6 cellular contexts compared by ENCODE assay signal in genomic region chr6:107953858-107954414, GRCh38. TPM values are rescaled to one million over a fixed set of nuclear protein-coding genes. Genes with fewer than 3 reads are reported as not detected.
DNase-seq lines count a peak whose midpoint lies in the region; ATAC-seq, FAIRE-seq and TF ChIP-seq lines count a peak whose summit lies in the region.
"Not testable (repeated sequence)": the region's sequence is repeated elsewhere in the genome, so short reads cannot be mapped to it uniquely, and the experiment has no call there.

No MANE protein-coding gene starts in this region.

- in situ Hi-C loops in HepG2 (cut with HindIII; ENCODE audit: extremely low pct_ligation_motif_present, low pct_unique_long_range_greater_than_20kb): not testable (repeated sequence)

- not testable (repeated sequence) for H3K9me3 ChIP-seq in A549; Loucy (ENCODE audit: insufficient read depth, low read depth, low read length); PC-3 (ENCODE audit: low read length); body of pancreas; HepG2 (ENCODE audit: low read length)

- H3K4me3 ChIP-seq in A549 (peak overlapping the region; percentile 45), PC-3 (ENCODE audit: low read length) (0 out of 2 replicates have a peak overlapping the region, but pooled peaks have one; percentile 32), HepG2 (replicated peaks in 1 of 3; ENCODE audit: insufficient read depth in 1 of 3, low read depth in 2 of 3, low read length in 3 of 3) (peak overlapping the region in 2 of 3 experiments; percentile 54 to 94; a peak in 5 of 6 replicates)
- H3K4me3 ChIP-seq in Loucy (ENCODE audit: low read length, poor library complexity, severe bottlenecking); body of pancreas: not testable (repeated sequence)

- H3K9me2 ChIP-seq in Loucy (replicated peaks; ENCODE audit: low read depth, low read length); PC-3 (replicated peaks; ENCODE audit: low read length): not testable (repeated sequence)

- FAIRE-seq in A549 (lab: Jason Lieb, UNC); HepG2 (lab: Jason Lieb, UNC): not testable (repeated sequence)

- TF ChIP-seq RAD21 in A549 (conservative IDR thresholded peaks at IDR 0.05 in 1 of 2, IDR thresholded peaks at IDR 0.05 in 1 of 2); HepG2 (CRISPR knock-in tag; IDR thresholded peaks at IDR 0.05): not testable (repeated sequence)

- H3K4me2 ChIP-seq in A549 (peak overlapping the region; percentile 84), Loucy (ENCODE audit: low read depth, low read length, poor library complexity, severe bottlenecking) (peak overlapping the region; percentile 94), PC-3 (ENCODE audit: low read length) (peak overlapping the region; percentile 76; the same call in 1 of the 2 replicates), HepG2 (ENCODE audit: low read depth, low read length) (peak overlapping the region; percentile 66; the same call in 1 of the 2 replicates)

- H3K27me3 ChIP-seq in Loucy (ENCODE audit: insufficient read depth, low read length, poor library complexity, severe bottlenecking); PC-3 (ENCODE audit: low read length); body of pancreas; HepG2 (ENCODE audit: control insufficient read depth in 1 of 2, insufficient read depth in 2 of 2, low read length in 2 of 2): not testable (repeated sequence)

- BruUV-seq in PC-3 (replicated peaks; lab: Mats Ljungman, UMichigan); HepG2 (replicated peaks; lab: Mats Ljungman, UMichigan): not testable (repeated sequence)

- not testable (repeated sequence) for TF ChIP-seq CTCF in A549 (IDR thresholded peaks at IDR 0.05); Loucy (conservative IDR thresholded peaks at IDR 0.05; ENCODE audit: low read length); PC-3 (conservative IDR thresholded peaks at IDR 0.05; ENCODE audit: low read depth, low read length); VCaP (conservative IDR thresholded peaks at IDR 0.05); body of pancreas (IDR thresholded peaks at IDR 0.05); HepG2 (CRISPR knock-in tag; IDR thresholded peaks at IDR 0.05)

- TF ChIP-seq POLR2A in A549 (IDR thresholded peaks at IDR 0.05; ENCODE audit: low read length); body of pancreas (IDR thresholded peaks at IDR 0.05); HepG2 (IDR thresholded peaks at IDR 0.05; ENCODE audit: insufficient read depth in 1 of 2, low read depth in 2 of 2, low read length in 2 of 2): not testable (repeated sequence)

- peak overlapping the region; percentile 60 to 82 for H3K27ac ChIP-seq in A549
- H3K27ac ChIP-seq in PC-3 (ENCODE audit: low read length): not testable (repeated sequence)
- peak overlapping the region; percentile 9; the same call in 1 of the 2 replicates for H3K27ac ChIP-seq in VCaP
- peak overlapping the region in 3 of 4 donors; percentile 22 to 85 (median 63) for H3K27ac ChIP-seq in body of pancreas
- peak overlapping the region; percentile 60 for H3K27ac ChIP-seq in HepG2 (ENCODE audit: extremely low read length, insufficient read depth, low read length)

- TF ChIP-seq EP300 in A549 (IDR thresholded peaks at IDR 0.05); HepG2 (IDR thresholded peaks at IDR 0.05; ENCODE audit: low read depth in 2 of 2, low read length in 2 of 2); HepG2 (CRISPR knock-in tag; IDR thresholded peaks at IDR 0.05; ENCODE audit: borderline replicate concordance): not testable (repeated sequence)

- H3K9ac ChIP-seq in Loucy (ENCODE audit: low read depth, low read length, poor library complexity, severe bottlenecking); PC-3 (ENCODE audit: low read length): not testable (repeated sequence)
- peak overlapping the region; percentile 54; the same call in 1 of the 2 replicates for H3K9ac ChIP-seq in HepG2 (ENCODE audit: insufficient read depth, low read depth, low read length)

- peaks cover 85% of the 10 kb centered on the region for H3K79me2 ChIP-seq in Loucy (ENCODE audit: insufficient read depth, low read length)
- H3K79me2 ChIP-seq in PC-3 (ENCODE audit: low read length): peaks cover 85% of the 10 kb centered on the region
- H3K79me2 ChIP-seq in HepG2 (ENCODE audit: insufficient read depth, low read length): peaks cover 79% of the 10 kb centered on the region

- intact Hi-C loops in PC-3 (cut with micrococcal nuclease) (loop anchor here (10.0 kb wide), 1 partner anchor 59 kb away; no protein-coding TSS in a partner anchor), HepG2 (cut with micrococcal nuclease; ENCODE audit: unreplicated experiment) (loop anchor here (10.0 kb wide), 1 partner anchor 69 kb away; no protein-coding TSS in a partner anchor)
- intact Hi-C loops in body of pancreas (cut with DNase I): not testable (repeated sequence)

- not testable (repeated sequence) for H3K36me3 ChIP-seq in Loucy (ENCODE audit: insufficient read depth, low read length); PC-3 (ENCODE audit: low read depth, low read length); body of pancreas (replicated peaks in 1 of 2; ENCODE audit: insufficient read depth in 1 of 2, low read depth in 2 of 2); HepG2 (replicated peaks in 1 of 2; ENCODE audit: control insufficient read depth in 1 of 2, insufficient read depth in 2 of 2, low read length in 2 of 2)

- DNase-seq in A549 (ENCODE audit: low read depth in 1 of 2, low spot score in 1 of 2); PC-3; body of pancreas; HepG2 (ENCODE audit: low spot score): not testable (repeated sequence)

- WGBS in A549 (ENCODE audit: missing lambda C conversion rate): 15% methylated on average over 10 of the region's 19 CpGs
- WGBS in body of pancreas, 2 donors: 69 to 70% methylated on average over 9 to 10 of the region's 19 CpGs
- WGBS in HepG2 (ENCODE audit: low lambda C conversion rate): 6% methylated on average over 17 of the region's 19 CpGs

- CTCF ChIA-PET in A549 (lab: Yijun Ruan, JAX); PC-3 (lab: Charles Lee); HepG2 (lab: Yijun Ruan, JAX; ENCODE audit: low intra/inter-chr PET ratio, low total read pairs): not testable (repeated sequence)

- H3K4me1 ChIP-seq in A549 (peaks cover 49% of the 10 kb centered on the region), Loucy (ENCODE audit: insufficient read depth, low read length, poor library complexity, severe bottlenecking) (peaks cover 54% of the 10 kb centered on the region), PC-3 (ENCODE audit: insufficient read depth, low read length) (peaks cover 25% of the 10 kb centered on the region), body of pancreas (peaks cover 59% of the 10 kb centered on the region), HepG2 (ENCODE audit: insufficient read depth, low read length) (peaks cover 65% of the 10 kb centered on the region)

- H3F3A ChIP-seq in Loucy (ENCODE audit: low read depth); PC-3 (ENCODE audit: low read length, unreplicated experiment): not testable (repeated sequence)

- not testable (repeated sequence) for H2AFZ ChIP-seq in Loucy (ENCODE audit: low read length); PC-3 (ENCODE audit: low read length); HepG2 (ENCODE audit: low read length)

- ATAC-seq in A549, PC-3, body of pancreas, HepG2: not testable (repeated sequence)

- POLR2A ChIA-PET in A549 (lab: Yijun Ruan, JAX) (interaction anchor here (0.6 kb wide), 1 partner anchor 150 kb away, joined by 5 read pairs; no protein-coding TSS in a partner anchor), HepG2 (lab: Yijun Ruan, JAX) (interaction anchor here (0.6 to 1.2 kb wide), 2 partner anchors 49 to 87 kb away, joined by 3 read pairs; no protein-coding TSS in a partner anchor)
- POLR2A ChIA-PET in PC-3 (lab: Charles Lee; ENCODE audit: unreplicated experiment): not testable (repeated sequence)

- H4K20me1 ChIP-seq in Loucy (ENCODE audit: insufficient read depth, low read length, poor library complexity, severe bottlenecking): peaks cover 74% of the 10 kb centered on the region
- peaks cover 43% of the 10 kb centered on the region for H4K20me1 ChIP-seq in PC-3 (ENCODE audit: low read length)
- H4K20me1 ChIP-seq in HepG2 (ENCODE audit: insufficient read depth, low read length): peaks cover 32% of the 10 kb centered on the region

RNA-seq across cellular contexts. Expression of gene SEC63, which starts 4.1 kb away (rescaled TPM):
- polyA plus RNA-seq in A549 (2011; rRNA removed): 51.4 and 69.3 TPM in 2 replicates
- 7.1 and 7.2 TPM in 2 replicates for polyA plus RNA-seq in A549 (2012; cell fraction: cytosol; rRNA removed)
- 3.6 and 6.9 TPM in 2 replicates for polyA plus RNA-seq in A549 (2012; cell fraction: nucleus; rRNA removed)
- polyA plus RNA-seq in A549 (2017; fragmentation: RNase III; extraction: RNeasy Plus Mini Kit Qiagen cat#74134 plus additional on column Dnase treatment): 21.9 to 25.5 TPM (median 23.0 TPM) in 3 replicates
- 7.6 and 11.5 TPM in 2 replicates for polyA minus RNA-seq in A549 (2011; rRNA and poly(A)+ RNA removed)
- total RNA-seq in PC-3 (2014; rRNA removed): 12.2 and 16.0 TPM in 2 replicates
- 10 to 100 TPM; 73.4 to 97.9 TPM for total RNA-seq in body of pancreas
- total RNA-seq in HepG2 (2016; rRNA removed; fragmentation: Illumina TruSeq; extraction: Trizol): 17.5 and 20.2 TPM in 2 replicates
- 21.6 and 28.5 TPM in 2 replicates for total RNA-seq in HepG2 (2016; cell fraction: cytosol; rRNA removed; fragmentation: Illumina TruSeq; extraction: Trizol; ENCODE audit: low read depth)
- 15.0 and 16.4 TPM in 2 replicates for total RNA-seq in HepG2 (2016; cell fraction: insoluble cytoplasmic fraction; rRNA removed; fragmentation: Illumina TruSeq; extraction: Trizol)
- 14.9 and 15.0 TPM in 2 replicates for total RNA-seq in HepG2 (2016; cell fraction: membrane; rRNA removed; fragmentation: Illumina TruSeq; extraction: Trizol)
- 66.1 and 77.7 TPM in 2 replicates for total RNA-seq in HepG2 (2016; cell fraction: nucleus; rRNA removed; fragmentation: Illumina TruSeq; extraction: Trizol)
- 29.6 and 45.9 TPM in 2 replicates for polyA plus RNA-seq in HepG2 (2011; rRNA removed)
- 8.5 and 13.3 TPM in 2 replicates for polyA plus RNA-seq in HepG2 (2011; cell fraction: cytosol; rRNA removed)
- 15.1 and 18.7 TPM in 2 replicates for polyA plus RNA-seq in HepG2 (2011; cell fraction: nucleus; rRNA removed)
- polyA plus RNA-seq in HepG2 (2012): 54.3 and 117 TPM in 2 replicates
- 11.1 and 13.0 TPM in 2 replicates for polyA plus RNA-seq in HepG2 (2016; cell fraction: cytosol; fragmentation: Illumina TruSeq; extraction: Trizol; ENCODE audit: low read depth)
- polyA plus RNA-seq in HepG2 (2016; cell fraction: insoluble cytoplasmic fraction; fragmentation: Illumina TruSeq; extraction: Trizol; ENCODE audit: low read depth): 56.3 and 56.5 TPM in 2 replicates
- polyA plus RNA-seq in HepG2 (2016; cell fraction: membrane; fragmentation: Illumina TruSeq; extraction: Trizol; ENCODE audit: low read depth): 18.9 and 20.3 TPM in 2 replicates
- polyA plus RNA-seq in HepG2 (2016; cell fraction: nucleus; fragmentation: Illumina TruSeq; extraction: Trizol; ENCODE audit: insufficient read depth, low read depth): 161 and 164 TPM in 2 replicates
- polyA minus RNA-seq in HepG2 (2011; rRNA and poly(A)+ RNA removed; ENCODE audit: low replicate concordance): 13.4 and 20.4 TPM in 2 replicates
- polyA minus RNA-seq in HepG2 (2011; cell fraction: cytosol; rRNA and poly(A)+ RNA removed): 16.7 and 26.4 TPM in 2 replicates
- polyA minus RNA-seq in HepG2 (2011; cell fraction: nucleus; rRNA and poly(A)+ RNA removed): 82.8 and 89.0 TPM in 2 replicates
